ENCODE assay signal across 4 cellular contexts in genomic region chr3:160638184-160638583, GRCh38.
A peak's percentile ranks its signal among the peaks of the same experiment; 100 is the strongest.
TF ChIP-seq lines count a peak whose summit lies in the region.

No MANE protein-coding gene starts in this region.

TF ChIP-seq in A549, 52 proteins besides CTCF, POLR2A, EP300 and RAD21:
- TF ChIP-seq ZFP36 (IDR thresholded peaks at IDR 0.05; ENCODE audit: borderline replicate concordance, partially characterized antibody): no peak
- peak; percentile 97 for TF ChIP-seq MAFK (IDR thresholded peaks at IDR 0.05; ENCODE audit: partially characterized antibody)

TF ChIP-seq in IMR-90, 13 proteins besides CTCF, POLR2A, EP300 and RAD21:
- no peak for TF ChIP-seq USF2 (IDR thresholded peaks at IDR 0.05; ENCODE audit: low read depth, low read length)
- no peak for TF ChIP-seq NFE2L2 (IDR thresholded peaks at IDR 0.05; ENCODE audit: low read depth, low read length)
- TF ChIP-seq CHD1 (IDR thresholded peaks at IDR 0.05; ENCODE audit: low read depth, low read length): no peak
- no peak for TF ChIP-seq FOS (IDR thresholded peaks at IDR 0.05; ENCODE audit: low read depth, low read length)
- TF ChIP-seq MAZ (IDR thresholded peaks at IDR 0.05; ENCODE audit: borderline replicate concordance, low read depth, low read length): no peak
- TF ChIP-seq SMC3 (IDR thresholded peaks at IDR 0.05; ENCODE audit: low read depth, low read length): no peak
- no peak for TF ChIP-seq RCOR1 (IDR thresholded peaks at IDR 0.05; ENCODE audit: insufficient replicate concordance, low read length)
- TF ChIP-seq MAFK (IDR thresholded peaks at IDR 0.05; ENCODE audit: low read depth, low read length): peak; percentile 98

TF ChIP-seq in K562, 482 proteins besides CTCF, POLR2A, EP300 and RAD21:
- TF ChIP-seq NFE2 (IDR thresholded peaks at IDR 0.05; ENCODE audit: low read depth): peak; percentile 43
- TF ChIP-seq MAFF (IDR thresholded peaks at IDR 0.05; ENCODE audit: low read length): peak; percentile 96
- TF ChIP-seq ZNF146 (CRISPR knock-in tag; IDR thresholded peaks at IDR 0.05; ENCODE audit: unreplicated experiment): no peak
- TF ChIP-seq MAFK (IDR thresholded peaks at IDR 0.05; ENCODE audit: low read length): peak; percentile 97
- peak; percentile 93 for TF ChIP-seq MAFG (tag; conservative IDR thresholded peaks at IDR 0.05)
- TF ChIP-seq ZNF316 (IDR thresholded peaks at IDR 0.05): peak; percentile 93
- TF ChIP-seq MBD1 (CRISPR knock-in tag; IDR thresholded peaks at IDR 0.05): no peak
- TF ChIP-seq C11orf30 (IDR thresholded peaks at IDR 0.05; ENCODE audit: low read depth): peak; percentile 88

TF ChIP-seq in H1, 55 proteins besides CTCF, POLR2A, EP300 and RAD21:
- TF ChIP-seq KDM4A (IDR thresholded peaks at IDR 0.05; ENCODE audit: low read depth, low read length, severe bottlenecking) (no peak), MAFK (IDR thresholded peaks at IDR 0.05; ENCODE audit: low read depth, low read length) (peak; percentile 91)
